Comparison of ENCODE assay signal across 1 cellular context in the genomic region with DNA sequence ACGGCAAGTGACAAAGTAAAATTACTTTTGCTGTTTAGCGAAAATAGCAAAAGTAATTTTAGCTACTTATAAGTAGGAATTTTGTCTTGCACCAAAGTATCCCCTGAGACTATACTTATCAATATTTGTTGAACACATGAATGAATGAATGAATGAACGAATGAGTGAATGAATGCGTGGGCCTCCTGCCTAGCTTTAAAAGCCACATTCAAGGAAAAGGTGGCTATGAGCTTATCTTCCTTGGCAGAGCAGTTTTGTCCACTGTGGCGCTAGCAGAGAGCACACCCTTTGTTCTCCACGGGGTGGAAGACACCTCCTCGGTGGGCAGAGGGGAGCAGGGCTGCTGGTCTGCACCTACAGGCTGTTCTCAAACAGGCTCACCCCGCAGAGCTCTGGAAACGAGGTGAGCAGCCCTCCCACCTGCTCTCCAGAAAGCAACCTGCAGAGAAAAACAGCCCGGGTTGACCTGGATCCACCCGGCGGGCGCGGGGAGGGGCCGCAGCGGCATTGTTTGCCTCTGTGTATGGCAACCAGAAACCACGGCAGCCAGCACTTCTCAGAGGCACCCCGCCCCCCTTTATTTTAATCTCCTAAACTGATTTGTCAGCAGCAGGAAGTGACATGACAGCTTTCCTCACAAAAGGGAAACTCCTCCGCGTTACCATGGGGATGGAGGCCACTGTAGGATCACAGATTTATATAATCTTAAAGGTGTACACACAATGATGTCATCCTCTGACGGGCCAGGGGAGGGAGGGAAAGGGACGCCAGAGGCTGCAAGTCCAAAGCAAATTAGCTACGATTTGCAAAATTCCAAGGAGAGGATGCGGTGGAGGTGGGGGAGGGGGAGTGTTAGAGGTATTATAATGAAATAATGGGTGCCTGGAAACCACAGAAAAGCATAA.
TF ChIP-seq lines count a peak whose summit lies in the region.

No MANE protein-coding gene starts in this region.

TF ChIP-seq in SK-N-SH, 30 proteins besides CTCF, POLR2A, EP300 and RAD21 (continued from another document):
- no peak; the same call in none of the 2 replicates for TF ChIP-seq SIN3A (IDR thresholded peaks at IDR 0.05; ENCODE audit: borderline replicate concordance, low read depth, low read length)
- TF ChIP-seq YY1 (IDR thresholded peaks at IDR 0.05; ENCODE audit: low read depth) = no peak
- TF ChIP-seq TAF1 (IDR thresholded peaks at IDR 0.05; ENCODE audit: borderline replicate concordance, low read depth, low read length) = peak; percentile 31; the same call in 1 of the 2 replicates
- peak; percentile 64; the same call in 1 of the 2 replicates for TF ChIP-seq TCF12 (IDR thresholded peaks at IDR 0.05)
- peak; percentile 50; the same call in 1 of the 2 replicates for TF ChIP-seq FOSL2 (IDR thresholded peaks at IDR 0.05; ENCODE audit: borderline replicate concordance, low read depth)
- TF ChIP-seq POLR2AphosphoS5 (IDR thresholded peaks at IDR 0.05; ENCODE audit: low read depth, low read length) = 0 out of 2 replicates have a peak, but pooled peaks have one; percentile 44
- TF ChIP-seq, protein P1, sequence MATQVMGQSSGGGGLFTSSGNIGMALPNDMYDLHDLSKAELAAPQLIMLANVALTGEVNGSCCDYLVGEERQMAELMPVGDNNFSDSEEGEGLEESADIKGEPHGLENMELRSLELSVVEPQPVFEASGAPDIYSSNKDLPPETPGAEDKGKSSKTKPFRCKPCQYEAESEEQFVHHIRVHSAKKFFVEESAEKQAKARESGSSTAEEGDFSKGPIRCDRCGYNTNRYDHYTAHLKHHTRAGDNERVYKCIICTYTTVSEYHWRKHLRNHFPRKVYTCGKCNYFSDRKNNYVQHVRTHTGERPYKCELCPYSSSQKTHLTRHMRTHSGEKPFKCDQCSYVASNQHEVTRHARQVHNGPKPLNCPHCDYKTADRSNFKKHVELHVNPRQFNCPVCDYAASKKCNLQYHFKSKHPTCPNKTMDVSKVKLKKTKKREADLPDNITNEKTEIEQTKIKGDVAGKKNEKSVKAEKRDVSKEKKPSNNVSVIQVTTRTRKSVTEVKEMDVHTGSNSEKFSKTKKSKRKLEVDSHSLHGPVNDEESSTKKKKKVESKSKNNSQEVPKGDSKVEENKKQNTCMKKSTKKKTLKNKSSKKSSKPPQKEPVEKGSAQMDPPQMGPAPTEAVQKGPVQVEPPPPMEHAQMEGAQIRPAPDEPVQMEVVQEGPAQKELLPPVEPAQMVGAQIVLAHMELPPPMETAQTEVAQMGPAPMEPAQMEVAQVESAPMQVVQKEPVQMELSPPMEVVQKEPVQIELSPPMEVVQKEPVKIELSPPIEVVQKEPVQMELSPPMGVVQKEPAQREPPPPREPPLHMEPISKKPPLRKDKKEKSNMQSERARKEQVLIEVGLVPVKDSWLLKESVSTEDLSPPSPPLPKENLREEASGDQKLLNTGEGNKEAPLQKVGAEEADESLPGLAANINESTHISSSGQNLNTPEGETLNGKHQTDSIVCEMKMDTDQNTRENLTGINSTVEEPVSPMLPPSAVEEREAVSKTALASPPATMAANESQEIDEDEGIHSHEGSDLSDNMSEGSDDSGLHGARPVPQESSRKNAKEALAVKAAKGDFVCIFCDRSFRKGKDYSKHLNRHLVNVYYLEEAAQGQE (IDR thresholded peaks at IDR 0.05; ENCODE audit: low read depth, low read length) = no peak
- no peak for TF ChIP-seq RCOR1 (IDR thresholded peaks at IDR 0.05; ENCODE audit: low read length)
- TF ChIP-seq FOXJ3 (CRISPR knock-in tag; IDR thresholded peaks at IDR 0.05) = no peak
- TF ChIP-seq GABPA (IDR thresholded peaks at IDR 0.05; ENCODE audit: low read depth) = peak; percentile 70
- no peak for TF ChIP-seq FOXM1 (IDR thresholded peaks at IDR 0.05; ENCODE audit: low read depth)
- TF ChIP-seq TEAD4 (IDR thresholded peaks at IDR 0.05; ENCODE audit: borderline replicate concordance, insufficient read depth) = 0 out of 2 replicates have a peak, but pooled peaks have one; percentile 38
- TF ChIP-seq, protein P2, sequence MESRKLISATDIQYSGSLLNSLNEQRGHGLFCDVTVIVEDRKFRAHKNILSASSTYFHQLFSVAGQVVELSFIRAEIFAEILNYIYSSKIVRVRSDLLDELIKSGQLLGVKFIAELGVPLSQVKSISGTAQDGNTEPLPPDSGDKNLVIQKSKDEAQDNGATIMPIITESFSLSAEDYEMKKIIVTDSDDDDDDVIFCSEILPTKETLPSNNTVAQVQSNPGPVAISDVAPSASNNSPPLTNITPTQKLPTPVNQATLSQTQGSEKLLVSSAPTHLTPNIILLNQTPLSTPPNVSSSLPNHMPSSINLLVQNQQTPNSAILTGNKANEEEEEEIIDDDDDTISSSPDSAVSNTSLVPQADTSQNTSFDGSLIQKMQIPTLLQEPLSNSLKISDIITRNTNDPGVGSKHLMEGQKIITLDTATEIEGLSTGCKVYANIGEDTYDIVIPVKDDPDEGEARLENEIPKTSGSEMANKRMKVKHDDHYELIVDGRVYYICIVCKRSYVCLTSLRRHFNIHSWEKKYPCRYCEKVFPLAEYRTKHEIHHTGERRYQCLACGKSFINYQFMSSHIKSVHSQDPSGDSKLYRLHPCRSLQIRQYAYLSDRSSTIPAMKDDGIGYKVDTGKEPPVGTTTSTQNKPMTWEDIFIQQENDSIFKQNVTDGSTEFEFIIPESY (IDR thresholded peaks at IDR 0.05; ENCODE audit: borderline replicate concordance, low read depth) = no peak
TF ChIP-seq in SK-N-SH: peak in this region for 15.
